In genomic region chr1:146051853-146052676, GRCh38 we compare ENCODE assay signal across 1 cellular context.
TF ChIP-seq lines count a peak whose summit lies in the region.
"Not testable (repeated sequence)": the region's sequence is repeated elsewhere in the genome, so short reads cannot be mapped to it uniquely, and the experiment has no call there.

No MANE protein-coding gene starts in this region.

TF ChIP-seq in K562, 482 proteins besides CTCF, POLR2A, EP300 and RAD21 (continued from another document and continues in another):
- TF ChIP-seq MGA (IDR thresholded peaks at IDR 0.05) (0 out of 2 replicates have a peak, but pooled peaks have one; percentile 12), YY1 (IDR thresholded peaks at IDR 0.05; ENCODE audit: borderline replicate concordance in 1 of 3, control insufficient read depth in 1 of 3, extremely low read depth in 1 of 3, insufficient read depth in 3 of 3, insufficient read length in 1 of 3, insufficient replicate concordance in 2 of 3, low read depth in 1 of 3, low read length in 2 of 3) (peak in 2 of 3 experiments; percentile 71 to 85), TFAP4 (CRISPR knock-in tag; IDR thresholded peaks at IDR 0.05; ENCODE audit: borderline replicate concordance) (peak; percentile 38), MYBL2 (IDR thresholded peaks at IDR 0.05; ENCODE audit: low read depth) (0 out of 2 replicates have a peak, but pooled peaks have one; percentile 35), NFIC (IDR thresholded peaks at IDR 0.05) (peak; percentile 88), ZNF586 (CRISPR knock-in tag; conservative IDR thresholded peaks at IDR 0.05) (peak; percentile 88), ZBTB2 (IDR thresholded peaks at IDR 0.05) (peak; percentile 57; the same call in 1 of the 2 replicates), KDM4B (IDR thresholded peaks at IDR 0.05; ENCODE audit: borderline replicate concordance in 2 of 2, low read depth in 1 of 2) (peak in 1 of 2 experiments; percentile 100; a peak in 2 of 4 replicates), DACH1 (IDR thresholded peaks at IDR 0.05; ENCODE audit: partially characterized antibody) (peak; percentile 81), ETV1 (tag; conservative IDR thresholded peaks at IDR 0.05; ENCODE audit: low read depth) (peak; percentile 75; the same call in 1 of the 2 replicates), NKRF (IDR thresholded peaks at IDR 0.05; ENCODE audit: borderline replicate concordance) (0 out of 2 replicates have a peak, but pooled peaks have one; percentile 37), DEAF1 (CRISPR knock-in tag; IDR thresholded peaks at IDR 0.05) (peak; percentile 57), THAP7 (CRISPR knock-in tag; IDR thresholded peaks at IDR 0.05) (peak; percentile 94), CHAMP1 (IDR thresholded peaks at IDR 0.05) (peak; percentile 83), ATF1 (CRISPR knock-in tag; IDR thresholded peaks at IDR 0.05) (0 out of 2 replicates have a peak, but pooled peaks have one; percentile 19), ATF1 (tag; IDR thresholded peaks at IDR 0.05) (peak; percentile 84), MBD1 (CRISPR knock-in tag; IDR thresholded peaks at IDR 0.05) (0 out of 2 replicates have a peak, but pooled peaks have one; percentile 61), ZNF324 (CRISPR knock-in tag; IDR thresholded peaks at IDR 0.05) (peak; percentile 49; the same call in 1 of the 2 replicates), ZNF695 (CRISPR knock-in tag; IDR thresholded peaks at IDR 0.05) (peak; percentile 92; the same call in 1 of the 2 replicates), CHCHD3 (CRISPR knock-in tag; IDR thresholded peaks at IDR 0.05) (peak; percentile 99), MNT (conservative IDR thresholded peaks at IDR 0.05) (peak; percentile 47 to 70; a peak in 3 of 4 replicates), GABPB1 (CRISPR knock-in tag; IDR thresholded peaks at IDR 0.05) (peak; percentile 70), RBBP5 (IDR thresholded peaks at IDR 0.05; ENCODE audit: borderline replicate concordance, insufficient read depth, low read length, poor library complexity, severe bottlenecking) (peak; percentile 27), ZFP36 (IDR thresholded peaks at IDR 0.05; ENCODE audit: low read depth, low read length, partially characterized antibody) (peak; percentile 23), ZBED1 (IDR thresholded peaks at IDR 0.05) (peak; percentile 100), ZNF551 (CRISPR knock-in tag; IDR thresholded peaks at IDR 0.05) (peak; percentile 97), DPF2 (IDR thresholded peaks at IDR 0.05) (peak; percentile 83)
- not testable (repeated sequence) for TF ChIP-seq MYBL2 (CRISPR knock-in tag; IDR thresholded peaks at IDR 0.05; ENCODE audit: borderline replicate concordance)
